ENCODE assay signal across 12 cellular contexts in genomic region chr18:22822024-22822423, GRCh38.
DNase-seq lines count a peak whose midpoint lies in the region; ATAC-seq and TF ChIP-seq lines count a peak whose summit lies in the region.
"Had no signal": no experiment of that assay in that cellular context is flagged by ENCODE, and none has a peak within 500 bp of the region (broad histone marks: within the 10 kb centered on the region; RNA-seq: fewer than 3 reads in every experiment).

No MANE protein-coding gene starts in this region.

- H3K4me3 ChIP-seq in H7 (ENCODE audit: insufficient read depth, low read depth, low read length): no peak overlapping the region
- H3K4me3 ChIP-seq in NT2/D1 (ENCODE audit: insufficient read length, low read depth): no peak overlapping the region
- H3K4me3 ChIP-seq in epithelial cell of proximal tubule (ENCODE audit: low read depth, low read length): no peak overlapping the region
- H3K4me3 ChIP-seq in osteoblast (ENCODE audit: insufficient read depth, low read length): no peak overlapping the region
- H3K4me3 ChIP-seq in upper lobe of right lung: no peak overlapping the region
- H3K4me3 ChIP-seq: lung had no signal

- H3K9me3 ChIP-seq in NT2/D1 (ENCODE audit: insufficient read depth, low read length): 0 out of 2 replicates have a peak, but pooled peaks cover 3% of the 10 kb centered on the region
- H3K9me3 ChIP-seq in osteoblast (ENCODE audit: low read depth, low read length): no peaks in the 10 kb centered on the region
- H3K9me3 ChIP-seq in upper lobe of right lung: no peaks in the 10 kb centered on the region

- H3K4me2 ChIP-seq in osteoblast (ENCODE audit: insufficient read depth, low read length): peak overlapping the region; percentile 47

- no peaks in the 10 kb centered on the region for H4K20me1 ChIP-seq in osteoblast (ENCODE audit: insufficient read depth, low read length)

- H3K9ac ChIP-seq in NT2/D1 (ENCODE audit: insufficient read length, low read depth): no peak overlapping the region

- intact Hi-C loops in upper lobe of right lung (cut with DNase I): no loop called here

- H3K4me1 ChIP-seq in NT2/D1 (ENCODE audit: insufficient read depth, insufficient read length): no peaks in the 10 kb centered on the region
- H3K4me1 ChIP-seq in osteoblast (ENCODE audit: insufficient read depth, low read length): peaks cover 26% of the 10 kb centered on the region
- no peaks in the 10 kb centered on the region for H3K4me1 ChIP-seq in upper lobe of right lung

- H3K27me3 ChIP-seq in H7 (ENCODE audit: control insufficient read depth, insufficient read depth, low read length) (no peaks in the 10 kb centered on the region), NT2/D1 (ENCODE audit: insufficient read depth, insufficient read length) (no peaks in the 10 kb centered on the region), osteoblast (ENCODE audit: insufficient read depth, low read length) (no peaks in the 10 kb centered on the region), upper lobe of right lung (no peaks in the 10 kb centered on the region)

- peak; percentile 16 for DNase-seq in H7
- DNase-seq in NT2/D1 (ENCODE audit: low read depth, low spot score): peak; percentile 90
- peak; percentile 68 for DNase-seq in epithelial cell of proximal tubule (ENCODE audit: low read depth)
- no peak for DNase-seq in osteoblast (ENCODE audit: insufficient read length, low spot score, missing footprints)
- no peak for DNase-seq in NCI-H2107 treated with DMSO at 0.1 percent for 48 hours (lab: John Stamatoyannopoulos, UW; ENCODE audit: unreplicated experiment)
- DNase-seq in activated gamma-delta T cell treated with Interleukin-2 at 50 U/mL for 16 hours: no peak
- no peak for DNase-seq in upper lobe of right lung
- DNase-seq: DMS153; effector memory CD4-positive, alpha-beta T cell; stimulated activated naive B cell treated with anti-CD40 and anti-IgM and Interleukin-4, amounts not matched to agents 10 μg/mL and 1 μg/mL and 100 μg/mL, for 72 hours had no signal

- H3K36me3 ChIP-seq in H7 (replicated peaks; ENCODE audit: control insufficient read depth, insufficient read depth, low read length) (no peaks in the 10 kb centered on the region), NT2/D1 (ENCODE audit: insufficient read depth, insufficient read length, low read length) (no peaks in the 10 kb centered on the region), osteoblast (ENCODE audit: insufficient read depth, low read length) (no peaks in the 10 kb centered on the region), upper lobe of right lung (no peaks in the 10 kb centered on the region)

- ATAC-seq in upper lobe of right lung (no peak), HG02571 (IDR thresholded peaks at IDR 0.05; ENCODE audit: unreplicated experiment) (no peak)
- ATAC-seq: stimulated activated naive B cell treated with anti-CD40 and anti-IgM and Interleukin-4, amounts not matched to agents 10 μg/mL and 1 μg/mL and 100 μg/mL, for 72 hours had no signal

- H3K79me2 ChIP-seq in osteoblast (ENCODE audit: insufficient read depth, low read length): no peaks in the 10 kb centered on the region

- H2AFZ ChIP-seq in osteoblast (ENCODE audit: low read length): peak overlapping the region; percentile 73

- peak overlapping the region; percentile 67 for H3K27ac ChIP-seq in osteoblast (ENCODE audit: low read depth, low read length)
- H3K27ac ChIP-seq in upper lobe of right lung: no peak overlapping the region

- TF ChIP-seq CTCF in epithelial cell of proximal tubule (conservative IDR thresholded peaks at IDR 0.05; ENCODE audit: low read depth, low read length) (no peak), osteoblast (IDR thresholded peaks at IDR 0.05; ENCODE audit: extremely low read depth, low read depth, low read length) (no peak), upper lobe of right lung (IDR thresholded peaks at IDR 0.05) (no peak)

Comparison
In these comparisons a context has a peak if more than half of its experiments do, and no peak if none do; other contexts are left out.
1. DNase-seq: peak in H7 (single experiment), NT2/D1 (single experiment) and epithelial cell of proximal tubule (single experiment); none in osteoblast (single experiment), NCI-H2107 treated with DMSO at 0.1 percent for 48 hours (single experiment), activated gamma-delta T cell treated with Interleukin-2 at 50 U/mL for 16 hours (single experiment) and upper lobe of right lung (single experiment).